In genomic region chr17:17572010-17572785, GRCh38 we compare ENCODE assay signal across 1 cellular context.
TF ChIP-seq lines count a peak whose summit lies in the region.

No MANE protein-coding gene starts in this region.

TF ChIP-seq in HepG2, 621 proteins besides CTCF, POLR2A, EP300 and RAD21 (continued from another document and continues in another):
- TF ChIP-seq ZHX2 (IDR thresholded peaks at IDR 0.05; ENCODE audit: low read depth) (no peak), ZHX2 (CRISPR knock-in tag; IDR thresholded peaks at IDR 0.05; ENCODE audit: borderline replicate concordance) (0 out of 2 replicates have a peak, but pooled peaks have one; percentile 40), ZFP37 (CRISPR knock-in tag; IDR thresholded peaks at IDR 0.05; ENCODE audit: borderline replicate concordance) (no peak), ZNF572 (CRISPR knock-in tag; IDR thresholded peaks at IDR 0.05) (no peak), ZBTB44 (CRISPR knock-in tag; IDR thresholded peaks at IDR 0.05) (no peak), GATAD2A (CRISPR knock-in tag; IDR thresholded peaks at IDR 0.05) (peak; percentile 84), ZNF788 (CRISPR knock-in tag; IDR thresholded peaks at IDR 0.05; ENCODE audit: borderline replicate concordance) (0 out of 2 replicates have a peak, but pooled peaks have one; percentile 32), ZNF83 (CRISPR knock-in tag; IDR thresholded peaks at IDR 0.05; ENCODE audit: borderline replicate concordance) (peak; percentile 52; the same call in 1 of the 2 replicates), ZNF703 (CRISPR knock-in tag; IDR thresholded peaks at IDR 0.05; ENCODE audit: borderline replicate concordance) (no peak), ZNF432 (CRISPR knock-in tag; IDR thresholded peaks at IDR 0.05; ENCODE audit: borderline replicate concordance) (no peak), REST (IDR thresholded peaks at IDR 0.05; ENCODE audit: borderline replicate concordance in 1 of 2, low read depth in 1 of 2, low read length in 2 of 2) (no peak), ZC3H13 (CRISPR knock-in tag; IDR thresholded peaks at IDR 0.05) (no peak), ESRRA (CRISPR knock-in tag; IDR thresholded peaks at IDR 0.05; ENCODE audit: low read depth) (peak; percentile 100), ZNF275 (CRISPR knock-in tag; IDR thresholded peaks at IDR 0.05; ENCODE audit: borderline replicate concordance) (no peak), ZFYVE20 (CRISPR knock-in tag; IDR thresholded peaks at IDR 0.05; ENCODE audit: borderline replicate concordance, low read depth) (no peak), SAFB2 (CRISPR knock-in tag; IDR thresholded peaks at IDR 0.05; ENCODE audit: borderline replicate concordance, low read depth) (no peak), ATF2 (CRISPR knock-in tag; IDR thresholded peaks at IDR 0.05) (peak; percentile 42; the same call in 1 of the 2 replicates), NCOA2 (CRISPR knock-in tag; IDR thresholded peaks at IDR 0.05) (peak; percentile 48; the same call in 1 of the 2 replicates), HDAC2 (CRISPR knock-in tag; IDR thresholded peaks at IDR 0.05) (peak; percentile 41; the same call in 1 of the 2 replicates), NFE2L2 (IDR thresholded peaks at IDR 0.05; ENCODE audit: low read length) (no peak), REPIN1 (CRISPR knock-in tag; IDR thresholded peaks at IDR 0.05; ENCODE audit: borderline replicate concordance, low read depth) (0 out of 2 replicates have a peak, but pooled peaks have one; percentile 30), ZBTB4 (CRISPR knock-in tag; IDR thresholded peaks at IDR 0.05; ENCODE audit: borderline replicate concordance) (peak; percentile 89; the same call in 1 of the 2 replicates), LCORL (IDR thresholded peaks at IDR 0.05) (no peak), LCORL (CRISPR knock-in tag; IDR thresholded peaks at IDR 0.05) (peak; percentile 47; the same call in 1 of the 2 replicates), ZNF850 (CRISPR knock-in tag; conservative IDR thresholded peaks at IDR 0.05) (no peak)
- TF ChIP-seq, protein P1, sequence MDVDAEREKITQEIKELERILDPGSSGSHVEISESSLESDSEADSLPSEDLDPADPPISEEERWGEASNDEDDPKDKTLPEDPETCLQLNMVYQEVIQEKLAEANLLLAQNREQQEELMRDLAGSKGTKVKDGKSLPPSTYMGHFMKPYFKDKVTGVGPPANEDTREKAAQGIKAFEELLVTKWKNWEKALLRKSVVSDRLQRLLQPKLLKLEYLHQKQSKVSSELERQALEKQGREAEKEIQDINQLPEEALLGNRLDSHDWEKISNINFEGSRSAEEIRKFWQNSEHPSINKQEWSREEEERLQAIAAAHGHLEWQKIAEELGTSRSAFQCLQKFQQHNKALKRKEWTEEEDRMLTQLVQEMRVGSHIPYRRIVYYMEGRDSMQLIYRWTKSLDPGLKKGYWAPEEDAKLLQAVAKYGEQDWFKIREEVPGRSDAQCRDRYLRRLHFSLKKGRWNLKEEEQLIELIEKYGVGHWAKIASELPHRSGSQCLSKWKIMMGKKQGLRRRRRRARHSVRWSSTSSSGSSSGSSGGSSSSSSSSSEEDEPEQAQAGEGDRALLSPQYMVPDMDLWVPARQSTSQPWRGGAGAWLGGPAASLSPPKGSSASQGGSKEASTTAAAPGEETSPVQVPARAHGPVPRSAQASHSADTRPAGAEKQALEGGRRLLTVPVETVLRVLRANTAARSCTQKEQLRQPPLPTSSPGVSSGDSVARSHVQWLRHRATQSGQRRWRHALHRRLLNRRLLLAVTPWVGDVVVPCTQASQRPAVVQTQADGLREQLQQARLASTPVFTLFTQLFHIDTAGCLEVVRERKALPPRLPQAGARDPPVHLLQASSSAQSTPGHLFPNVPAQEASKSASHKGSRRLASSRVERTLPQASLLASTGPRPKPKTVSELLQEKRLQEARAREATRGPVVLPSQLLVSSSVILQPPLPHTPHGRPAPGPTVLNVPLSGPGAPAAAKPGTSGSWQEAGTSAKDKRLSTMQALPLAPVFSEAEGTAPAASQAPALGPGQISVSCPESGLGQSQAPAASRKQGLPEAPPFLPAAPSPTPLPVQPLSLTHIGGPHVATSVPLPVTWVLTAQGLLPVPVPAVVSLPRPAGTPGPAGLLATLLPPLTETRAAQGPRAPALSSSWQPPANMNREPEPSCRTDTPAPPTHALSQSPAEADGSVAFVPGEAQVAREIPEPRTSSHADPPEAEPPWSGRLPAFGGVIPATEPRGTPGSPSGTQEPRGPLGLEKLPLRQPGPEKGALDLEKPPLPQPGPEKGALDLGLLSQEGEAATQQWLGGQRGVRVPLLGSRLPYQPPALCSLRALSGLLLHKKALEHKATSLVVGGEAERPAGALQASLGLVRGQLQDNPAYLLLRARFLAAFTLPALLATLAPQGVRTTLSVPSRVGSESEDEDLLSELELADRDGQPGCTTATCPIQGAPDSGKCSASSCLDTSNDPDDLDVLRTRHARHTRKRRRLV (CRISPR knock-in tag; IDR thresholded peaks at IDR 0.05) = no peak
- TF ChIP-seq, protein P2, sequence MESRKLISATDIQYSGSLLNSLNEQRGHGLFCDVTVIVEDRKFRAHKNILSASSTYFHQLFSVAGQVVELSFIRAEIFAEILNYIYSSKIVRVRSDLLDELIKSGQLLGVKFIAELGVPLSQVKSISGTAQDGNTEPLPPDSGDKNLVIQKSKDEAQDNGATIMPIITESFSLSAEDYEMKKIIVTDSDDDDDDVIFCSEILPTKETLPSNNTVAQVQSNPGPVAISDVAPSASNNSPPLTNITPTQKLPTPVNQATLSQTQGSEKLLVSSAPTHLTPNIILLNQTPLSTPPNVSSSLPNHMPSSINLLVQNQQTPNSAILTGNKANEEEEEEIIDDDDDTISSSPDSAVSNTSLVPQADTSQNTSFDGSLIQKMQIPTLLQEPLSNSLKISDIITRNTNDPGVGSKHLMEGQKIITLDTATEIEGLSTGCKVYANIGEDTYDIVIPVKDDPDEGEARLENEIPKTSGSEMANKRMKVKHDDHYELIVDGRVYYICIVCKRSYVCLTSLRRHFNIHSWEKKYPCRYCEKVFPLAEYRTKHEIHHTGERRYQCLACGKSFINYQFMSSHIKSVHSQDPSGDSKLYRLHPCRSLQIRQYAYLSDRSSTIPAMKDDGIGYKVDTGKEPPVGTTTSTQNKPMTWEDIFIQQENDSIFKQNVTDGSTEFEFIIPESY (CRISPR knock-in tag; IDR thresholded peaks at IDR 0.05) = peak; percentile 90
